26 cellular contexts compared by ENCODE assay signal in the genomic region with DNA sequence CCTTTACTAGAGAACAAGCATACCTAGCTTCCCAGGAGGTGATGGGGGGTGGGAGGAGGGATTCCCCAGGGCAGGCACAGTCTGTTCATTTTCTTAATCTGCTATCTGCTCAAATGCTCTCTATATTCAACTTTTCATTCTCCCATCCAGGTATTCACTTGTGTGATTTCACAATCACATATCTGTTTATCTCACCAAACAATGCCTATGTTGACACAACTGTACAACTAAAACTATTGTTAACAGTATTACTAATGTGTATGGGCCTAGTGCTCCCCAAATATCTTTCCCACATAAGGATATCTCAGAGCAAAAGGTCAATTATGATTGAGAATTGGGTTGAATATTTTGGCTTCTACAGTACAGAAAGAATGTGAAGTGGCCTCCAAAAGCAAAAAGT.
"Had no signal": no experiment of that assay in that cellular context is flagged by ENCODE, and none has a peak within 500 bp of the region (broad histone marks: within the 10 kb centered on the region; RNA-seq: fewer than 3 reads in every experiment).

No MANE protein-coding gene starts in this region.

- H3K27me3 Mint-ChIP-seq: stimulated activated naive CD8-positive, alpha-beta T cell treated with anti-CD3 and anti-CD28 coated beads, Interleukin-15, Interleukin-2, amounts not matched to agents 100 ng/mL and 50 ng/mL, for 24 hours had no signal

- H3K4me1 Mint-ChIP-seq: nephron; neural crest cell; stimulated activated effector memory CD8-positive, alpha-beta T cell treated with anti-CD3 and anti-CD28 coated beads, Interleukin-12 subunit alpha, Interleukin-12 subunit beta, amount 100 ng/mL, for 72 hours had no signal

- DNase-seq: left cardiac atrium; lower lobe of right lung; naive thymus-derived CD8-positive, alpha-beta T cell; nucleus accumbens; pancreas; posterior cingulate gyrus; retina; right cardiac atrium; sigmoid colon; small intestine; spleen; stimulated activated CD4-positive, alpha-beta T cell treated with anti-CD3 and anti-CD28 coated beads, Interleukin-4, amount 100 ng/mL, for 24 hours; stimulated activated naive CD4-positive, alpha-beta T cell; tibial artery; trophoblast cell; upper lobe of right lung had no signal

- H3K27ac Mint-ChIP-seq: naive thymus-derived CD8-positive, alpha-beta T cell; nephron; stimulated activated effector memory CD8-positive, alpha-beta T cell treated with anti-CD3 and anti-CD28 coated beads, Interleukin-12 subunit alpha, Interleukin-12 subunit beta, amount 100 ng/mL, for 72 hours; stimulated activated naive CD8-positive, alpha-beta T cell treated with anti-CD3 and anti-CD28 coated beads, Interleukin-15, Interleukin-2, amounts not matched to agents 100 ng/mL and 50 ng/mL, for 24 hours had no signal

- ATAC-seq: left cardiac atrium; left lobe of liver; lower lobe of right lung; naive thymus-derived CD8-positive, alpha-beta T cell; pancreas; right cardiac atrium; stimulated activated effector memory CD8-positive, alpha-beta T cell treated with anti-CD3 and anti-CD28 coated beads, Interleukin-12 subunit alpha, Interleukin-12 subunit beta, amount 100 ng/mL, for 72 hours; upper lobe of right lung had no signal

- H3K9me3 Mint-ChIP-seq: neural crest cell had no signal

- H3K27me3 ChIP-seq: pancreas, sigmoid colon, spleen, suprapubic skin, tibial artery, upper lobe of right lung had no signal

- H3K4me1 ChIP-seq: lower lobe of right lung, pancreas, prostate gland, sigmoid colon, spleen, suprapubic skin, tibial artery, upper lobe of right lung had no signal

- H3K4me3 ChIP-seq: lower lobe of right lung, pancreas, prostate gland, sigmoid colon, spleen, suprapubic skin, thoracic aorta, tibial artery, upper lobe of right lung had no signal

- FAIRE-seq: keratinocyte, pancreas, small intestine, urothelium cell line had no signal

- H3K36me3 ChIP-seq: lower lobe of right lung, pancreas, prostate gland, sigmoid colon, spleen, suprapubic skin, thoracic aorta, tibial artery, upper lobe of right lung had no signal

- H3K27ac ChIP-seq: lower lobe of right lung, pancreas, prostate gland, sigmoid colon, spleen, suprapubic skin, thoracic aorta, tibial artery, upper lobe of right lung had no signal

- H3K9me3 ChIP-seq: lower lobe of right lung, pancreas, prostate gland, suprapubic skin, upper lobe of right lung had no signal

- H3K36me3 Mint-ChIP-seq: naive thymus-derived CD8-positive, alpha-beta T cell; stimulated activated effector memory CD8-positive, alpha-beta T cell treated with anti-CD3 and anti-CD28 coated beads, Interleukin-12 subunit alpha, Interleukin-12 subunit beta, amount 100 ng/mL, for 72 hours had no signal

- H3K4me3 Mint-ChIP-seq: naive thymus-derived CD8-positive, alpha-beta T cell; nephron; neural crest cell; stimulated activated effector memory CD8-positive, alpha-beta T cell treated with anti-CD3 and anti-CD28 coated beads, Interleukin-12 subunit alpha, Interleukin-12 subunit beta, amount 100 ng/mL, for 72 hours; stimulated activated naive CD8-positive, alpha-beta T cell treated with anti-CD3 and anti-CD28 coated beads, Interleukin-15, Interleukin-2, amounts not matched to agents 100 ng/mL and 50 ng/mL, for 24 hours had no signal
